ENCODE assay signal across 8 cellular contexts in genomic region chr17:8225813-8226535, GRCh38. TPM values are rescaled to one million over a fixed set of nuclear protein-coding genes. Genes with fewer than 3 reads are reported as not detected.
DNase-seq lines count a peak whose midpoint lies in the region; ATAC-seq, FAIRE-seq and TF ChIP-seq lines count a peak whose summit lies in the region.

No MANE protein-coding gene starts in this region.

- H3K27ac ChIP-seq in upper lobe of left lung: peak overlapping the region; percentile 31 to 76 (median 65)

- TF ChIP-seq CTCF in osteocyte (IDR thresholded peaks at IDR 0.05) (no peak), upper lobe of left lung (IDR thresholded peaks at IDR 0.05) (no peak)

- H3K9me3 Mint-ChIP-seq in activated T-cell treated with anti-CD3 and anti-CD28 coated beads, Interleukin-2, amount 50 U/mL, for 4 hours: no peaks in the 10 kb centered on the region
- H3K9me3 Mint-ChIP-seq in osteocyte (ENCODE audit: unreplicated experiment): no peaks in the 10 kb centered on the region

- peaks cover 15 to 38% (median 34%) of the 10 kb centered on the region in 4 donors for H3K36me3 ChIP-seq in upper lobe of left lung

- peaks cover 50% of the 10 kb centered on the region for H3K4me1 Mint-ChIP-seq in activated T-cell treated with anti-CD3 and anti-CD28 coated beads, Interleukin-2, amount 50 U/mL, for 4 hours (ENCODE audit: low read depth)
- H3K4me1 Mint-ChIP-seq in osteocyte (ENCODE audit: unreplicated experiment): peaks cover 28% of the 10 kb centered on the region

- no peaks in the 10 kb centered on the region for H3K27me3 Mint-ChIP-seq in activated T-cell treated with anti-CD3 and anti-CD28 coated beads, Interleukin-2, amount 50 U/mL, for 4 hours (ENCODE audit: low read depth)
- H3K27me3 Mint-ChIP-seq in osteocyte (ENCODE audit: unreplicated experiment): no peaks in the 10 kb centered on the region

- ATAC-seq in GM18505 (IDR thresholded peaks at IDR 0.05; ENCODE audit: unreplicated experiment) (no peak), upper lobe of left lung (ENCODE audit: low FRiP score in 2 of 2) (no peak), HG03432 (IDR thresholded peaks at IDR 0.05; ENCODE audit: unreplicated experiment) (no peak)
- peak; percentile 0 to 2 for ATAC-seq in activated T-cell treated with anti-CD3 and anti-CD28 coated beads, Interleukin-2, amount 50 U/mL, for 4 hours

- H3K9me3 ChIP-seq in upper lobe of left lung: no peaks in the 10 kb centered on the region

- no peak for TF ChIP-seq EP300 in upper lobe of left lung (IDR thresholded peaks at IDR 0.05)

- H3K4me1 ChIP-seq in upper lobe of left lung: peaks cover 10 to 31% (median 16%) of the 10 kb centered on the region in 4 donors

- no peak for FAIRE-seq in GM12891 (lab: Jason Lieb, UNC)

- WGBS in upper lobe of left lung, 2 donors: 56% methylated on average over 20 of the region's 20 CpGs

- TF ChIP-seq POLR2A in GM18505 (IDR thresholded peaks at IDR 0.05; ENCODE audit: borderline replicate concordance, extremely low read depth, insufficient read depth, insufficient read length): peak; percentile 23
- no peak for TF ChIP-seq POLR2A in upper lobe of left lung (IDR thresholded peaks at IDR 0.05)
- TF ChIP-seq POLR2A in GM12891 (IDR thresholded peaks at IDR 0.05; ENCODE audit: low read depth, low read length): no peak

- H3K4me3 Mint-ChIP-seq in activated T-cell treated with anti-CD3 and anti-CD28 coated beads, Interleukin-2, amount 50 U/mL, for 4 hours: peak overlapping the region; percentile 29
- peak overlapping the region; percentile 78 for H3K4me3 Mint-ChIP-seq in osteocyte (ENCODE audit: unreplicated experiment)

- peak overlapping the region; percentile 97 for H3K27ac Mint-ChIP-seq in osteocyte (ENCODE audit: unreplicated experiment)

- peaks cover 30% of the 10 kb centered on the region for H3K36me3 Mint-ChIP-seq in activated T-cell treated with anti-CD3 and anti-CD28 coated beads, Interleukin-2, amount 50 U/mL, for 4 hours (ENCODE audit: insufficient read depth)
- peaks cover 14% of the 10 kb centered on the region for H3K36me3 Mint-ChIP-seq in osteocyte (ENCODE audit: unreplicated experiment)

- H3K4me3 ChIP-seq in upper lobe of left lung: peak overlapping the region in 1 of 4 donors; percentile 40

- H3K27me3 ChIP-seq in upper lobe of left lung: no peaks in the 10 kb centered on the region

- DNase-seq in NOMO-1 treated with DMSO at 0.1 percent for 48 hours (lab: John Stamatoyannopoulos, UW; ENCODE audit: unreplicated experiment) (peak; percentile 55), fibroblast of peridontal ligament (ENCODE audit: extremely low read depth) (peak; percentile 88), osteocyte (ENCODE audit: extremely low spot score, unreplicated experiment) (no peak), upper lobe of left lung (peak in 1 of 2 donors; percentile 40), GM12891 (ENCODE audit: insufficient read length, low spot score) (no peak)
- peak; percentile 63 for DNase-seq in activated T-cell treated with anti-CD3 and anti-CD28 coated beads, Interleukin-2, amount 50 U/mL, for 4 hours

TF ChIP-seq in GM12891, 5 proteins besides CTCF, POLR2A, EP300 and RAD21:
- no peak for TF ChIP-seq SPI1 (IDR thresholded peaks at IDR 0.05; ENCODE audit: low read depth, low read length)
- TF ChIP-seq POLR2AphosphoS5 (IDR thresholded peaks at IDR 0.05; ENCODE audit: low read depth, low read length): no peak
- no peak for TF ChIP-seq TAF1 (IDR thresholded peaks at IDR 0.05; ENCODE audit: low read depth, low read length)
- no peak for TF ChIP-seq PAX5 (IDR thresholded peaks at IDR 0.05; ENCODE audit: insufficient read depth, low read length, severe bottlenecking)
- no peak for TF ChIP-seq POU2F2 (IDR thresholded peaks at IDR 0.05; ENCODE audit: low read depth, low read length)
TF ChIP-seq in GM12891: peak in this region for 0.

RNA-seq across cellular contexts. Expression of gene AURKB, which starts 15.6 kb away (rescaled TPM):
- total RNA-seq in activated T-cell treated with anti-CD3 and anti-CD28 coated beads, Interleukin-2, amount 50 U/mL, for 4 hours: 1 to 10 TPM; 6.2 to 6.7 (median 6.7) TPM
- 13.3 and 15.7 TPM in 2 replicates for total RNA-seq in osteocyte
- total RNA-seq in upper lobe of left lung: 1 to 10 TPM in 5 of 6 donors, not detected in 1; 1.8 to 8.1 (median 5.3) TPM
- 69.4 TPM for polyA plus RNA-seq in GM12891 (2012; ENCODE audit: low read depth, missing spikeins)

RNA-seq across cellular contexts. Expression of gene CTC1, which starts 21.9 kb away (rescaled TPM):
- 10 to 100 TPM; 51.2 to 56.7 (median 53.9) TPM for total RNA-seq in activated T-cell treated with anti-CD3 and anti-CD28 coated beads, Interleukin-2, amount 50 U/mL, for 4 hours
- total RNA-seq in osteocyte (38.7 and 40.1 TPM in 2 replicates), upper lobe of left lung (100 to 1,000 TPM in 1 of 6 donors, 10 to 100 TPM in 5; 19.6 to 123 (median 42.4) TPM)
- 17.8 TPM for polyA plus RNA-seq in GM12891 (2012; ENCODE audit: low read depth, missing spikeins)

RNA-seq across cellular contexts. Expression of gene PFAS, which starts 23.1 kb away (rescaled TPM):
- total RNA-seq in activated T-cell treated with anti-CD3 and anti-CD28 coated beads, Interleukin-2, amount 50 U/mL, for 4 hours: 100 to 1,000 TPM; 222 to 271 (median 254) TPM
- total RNA-seq in osteocyte (48.9 and 53.6 TPM in 2 replicates), upper lobe of left lung (10 to 100 TPM; 11.9 to 60.8 (median 29.5) TPM)
- 22.8 TPM for polyA plus RNA-seq in GM12891 (2012; ENCODE audit: low read depth, missing spikeins)

RNA-seq across cellular contexts. Expression of gene BORCS6, which starts 36.0 kb away (rescaled TPM):
- 1 to 10 TPM; 5.0 to 5.6 (median 5.2) TPM for total RNA-seq in activated T-cell treated with anti-CD3 and anti-CD28 coated beads, Interleukin-2, amount 50 U/mL, for 4 hours
- total RNA-seq in osteocyte: 6.2 and 6.8 TPM in 2 replicates
- total RNA-seq in upper lobe of left lung: 10 to 100 TPM in 4 of 6 donors, 1 to 10 TPM in 2; 7.3 to 12.5 (median 11.1) TPM
- polyA plus RNA-seq in GM12891 (2012; ENCODE audit: low read depth, missing spikeins): 5.5 TPM

RNA-seq across cellular contexts. Expression of gene TMEM107, which starts 49.8 kb away (rescaled TPM):
- total RNA-seq in activated T-cell treated with anti-CD3 and anti-CD28 coated beads, Interleukin-2, amount 50 U/mL, for 4 hours: 10 to 100 TPM; 11.9 to 18.6 (median 18.1) TPM
- total RNA-seq in osteocyte (8.4 and 10.5 TPM in 2 replicates), upper lobe of left lung (10 to 100 TPM; 11.5 to 32.5 (median 17.3) TPM)
- 14.7 TPM for polyA plus RNA-seq in GM12891 (2012; ENCODE audit: low read depth, missing spikeins)

Comparison
In these comparisons a context has a peak if more than half of its experiments do, and no peak if none do; other contexts are left out.
1. ATAC-seq: peak in activated T-cell treated with anti-CD3 and anti-CD28 coated beads, Interleukin-2, amount 50 U/mL, for 4 hours (2 of 2); none in GM18505 (single experiment), upper lobe of left lung (0 of 2) and HG03432 (single experiment).
2. DNase-seq: peak in NOMO-1 treated with DMSO at 0.1 percent for 48 hours (single experiment), activated T-cell treated with anti-CD3 and anti-CD28 coated beads, Interleukin-2, amount 50 U/mL, for 4 hours (single experiment) and fibroblast of peridontal ligament (single experiment); none in osteocyte (single experiment) and GM12891 (single experiment).